ENCODE assay signal across 27 cellular contexts in genomic region chr1:4108341-4108740, GRCh38.
DNase-seq lines count a peak whose midpoint lies in the region; ATAC-seq and TF ChIP-seq lines count a peak whose summit lies in the region.
"Had no signal": no experiment of that assay in that cellular context is flagged by ENCODE, and none has a peak within 500 bp of the region (broad histone marks: within the 10 kb centered on the region; RNA-seq: fewer than 3 reads in every experiment).

No MANE protein-coding gene starts in this region.

- ATAC-seq in GM21526 (IDR thresholded peaks at IDR 0.05; ENCODE audit: low FRiP score, unreplicated experiment): no peak
- ATAC-seq in activated T-cell treated with anti-CD3 and anti-CD28 coated beads, Interleukin-2, amount 50 U/mL, for 4 hours: no peak
- ATAC-seq: activated CD4-positive, alpha-beta T cell treated with anti-CD3 and anti-CD28 coated beads for 36 hours; activated CD8-positive, alpha-beta T cell treated with anti-CD3 and anti-CD28 coated beads for 36 hours; activated T-helper 17 cell treated with anti-CD3 and anti-CD28 coated beads, Interleukin-2, amount 50 U/mL, for 72 hours; Panc1; stimulated activated effector memory CD8-positive, alpha-beta T cell treated with anti-CD3 and anti-CD28 coated beads, Interleukin-12 subunit alpha, Interleukin-12 subunit beta, amount 100 ng/mL, for 72 hours had no signal

- DNase-seq in Caco-2 (peak; percentile 5 to 43), LoVo (ENCODE audit: low spot score) (peak; percentile 1), islet precursor cell (peak; percentile 69), posterior vena cava (ENCODE audit: low spot score) (peak; percentile 73), inferior parietal cortex (ENCODE audit: extremely low spot score) (no peak), HEK293T (ENCODE audit: extremely low spot score) (no peak)
- no peak for DNase-seq in activated T-cell treated with anti-CD3 and anti-CD28 coated beads, Interleukin-2, amount 50 U/mL, for 4 hours
- DNase-seq: activated CD4-positive, alpha-beta T cell treated with anti-CD3 and anti-CD28 coated beads for 36 hours; activated CD8-positive, alpha-beta T cell treated with anti-CD3 and anti-CD28 coated beads for 36 hours; activated naive CD4-positive, alpha-beta T cell treated with anti-CD3 and anti-CD28 coated beads, Interleukin-2, amount 10 ng/mL, durations not matched to agents 7 days and 5 days; brain microvascular endothelial cell; COR-L47; GM23248; mammary epithelial cell; NCI-H1105 treated with DMSO at 0.1 percent for 48 hours; NCI-H2029; NCI-H524 treated with DMSO at 0.1 percent for 48 hours; SIG-M5; T-helper 9 cell; transverse colon had no signal

- no peaks in the 10 kb centered on the region for H3K4me1 Mint-ChIP-seq in Caco-2 (ENCODE audit: low read depth, unreplicated experiment)
- H3K4me1 Mint-ChIP-seq in activated T-cell treated with anti-CD3 and anti-CD28 coated beads, Interleukin-2, amount 50 U/mL, for 4 hours (ENCODE audit: low read depth): no peaks in the 10 kb centered on the region
- H3K4me1 Mint-ChIP-seq: activated CD4-positive, alpha-beta T cell treated with anti-CD3 and anti-CD28 coated beads for 36 hours; activated naive CD4-positive, alpha-beta T cell treated with anti-CD3 and anti-CD28 coated beads, Interleukin-2, amount 10 ng/mL, durations not matched to agents 7 days and 5 days; activated T-helper 17 cell treated with anti-CD3 and anti-CD28 coated beads, Interleukin-2, amount 50 U/mL, for 72 hours; stimulated activated effector memory CD8-positive, alpha-beta T cell treated with anti-CD3 and anti-CD28 coated beads, Interleukin-12 subunit alpha, Interleukin-12 subunit beta, amount 100 ng/mL, for 72 hours had no signal

- no peak overlapping the region for H3K27ac Mint-ChIP-seq in Caco-2 (ENCODE audit: unreplicated experiment)
- H3K27ac Mint-ChIP-seq: activated CD4-positive, alpha-beta T cell treated with anti-CD3 and anti-CD28 coated beads for 36 hours; activated CD8-positive, alpha-beta T cell treated with anti-CD3 and anti-CD28 coated beads for 36 hours; activated naive CD4-positive, alpha-beta T cell treated with anti-CD3 and anti-CD28 coated beads, Interleukin-2, amount 10 ng/mL, durations not matched to agents 7 days and 5 days; activated T-helper 17 cell treated with anti-CD3 and anti-CD28 coated beads, Interleukin-2, amount 50 U/mL, for 72 hours; progenitor cell of endocrine pancreas; stimulated activated effector memory CD8-positive, alpha-beta T cell treated with anti-CD3 and anti-CD28 coated beads, Interleukin-12 subunit alpha, Interleukin-12 subunit beta, amount 100 ng/mL, for 72 hours had no signal

- H3K4me3 Mint-ChIP-seq in Caco-2 (ENCODE audit: unreplicated experiment): no peak overlapping the region
- no peak overlapping the region for H3K4me3 Mint-ChIP-seq in activated T-cell treated with anti-CD3 and anti-CD28 coated beads, Interleukin-2, amount 50 U/mL, for 4 hours
- H3K4me3 Mint-ChIP-seq: activated CD4-positive, alpha-beta T cell treated with anti-CD3 and anti-CD28 coated beads for 36 hours; activated CD8-positive, alpha-beta T cell treated with anti-CD3 and anti-CD28 coated beads for 36 hours; activated naive CD4-positive, alpha-beta T cell treated with anti-CD3 and anti-CD28 coated beads, Interleukin-2, amount 10 ng/mL, durations not matched to agents 7 days and 5 days; activated T-helper 17 cell treated with anti-CD3 and anti-CD28 coated beads, Interleukin-2, amount 50 U/mL, for 72 hours; stimulated activated effector memory CD8-positive, alpha-beta T cell treated with anti-CD3 and anti-CD28 coated beads, Interleukin-12 subunit alpha, Interleukin-12 subunit beta, amount 100 ng/mL, for 72 hours had no signal

- peaks cover 5% of the 10 kb centered on the region for H3K27me3 Mint-ChIP-seq in Caco-2 (ENCODE audit: insufficient read depth, unreplicated experiment)
- H3K27me3 Mint-ChIP-seq in activated T-cell treated with anti-CD3 and anti-CD28 coated beads, Interleukin-2, amount 50 U/mL, for 4 hours (ENCODE audit: low read depth): peaks cover 4% of the 10 kb centered on the region
- H3K27me3 Mint-ChIP-seq: activated CD4-positive, alpha-beta T cell treated with anti-CD3 and anti-CD28 coated beads for 36 hours; activated naive CD4-positive, alpha-beta T cell treated with anti-CD3 and anti-CD28 coated beads, Interleukin-2, amount 10 ng/mL, durations not matched to agents 7 days and 5 days had no signal

- no peaks in the 10 kb centered on the region for H3K36me3 Mint-ChIP-seq in Caco-2 (ENCODE audit: insufficient read depth, unreplicated experiment)
- no peaks in the 10 kb centered on the region for H3K36me3 Mint-ChIP-seq in activated T-cell treated with anti-CD3 and anti-CD28 coated beads, Interleukin-2, amount 50 U/mL, for 4 hours (ENCODE audit: insufficient read depth)
- H3K36me3 Mint-ChIP-seq: activated naive CD4-positive, alpha-beta T cell treated with anti-CD3 and anti-CD28 coated beads, Interleukin-2, amount 10 ng/mL, durations not matched to agents 7 days and 5 days; stimulated activated effector memory CD8-positive, alpha-beta T cell treated with anti-CD3 and anti-CD28 coated beads, Interleukin-12 subunit alpha, Interleukin-12 subunit beta, amount 100 ng/mL, for 72 hours had no signal

- intact Hi-C loops in Caco-2 (cut with micrococcal nuclease; ENCODE audit: unreplicated experiment) (no loop called here), posterior vena cava (cut with DNase I) (no loop called here)

- no peaks in the 10 kb centered on the region for H3K9me3 ChIP-seq in Caco-2
- H3K9me3 ChIP-seq: transverse colon had no signal

- CTCF ChIA-PET in Caco-2 (lab: Charles Lee) (no interaction called here), HEK293T (lab: Yijun Ruan, JAX) (no interaction called here)

- H3K4me3 ChIP-seq in Caco-2 (ENCODE audit: low read depth, low read length): no peak overlapping the region
- H3K4me3 ChIP-seq: BLaER1 treated with 17β-estradiol and CSF1 and Interleukin-3, amounts not matched to agents 10 nM and 100 nM; dorsolateral prefrontal cortex; GM23248; transverse colon had no signal

- H3K4me1 ChIP-seq in Caco-2: no peaks in the 10 kb centered on the region
- H3K4me1 ChIP-seq: transverse colon had no signal

- no peaks in the 10 kb centered on the region for H3K9me3 Mint-ChIP-seq in Caco-2 (ENCODE audit: unreplicated experiment)
- no peaks in the 10 kb centered on the region for H3K9me3 Mint-ChIP-seq in activated T-cell treated with anti-CD3 and anti-CD28 coated beads, Interleukin-2, amount 50 U/mL, for 4 hours
- H3K9me3 Mint-ChIP-seq: activated CD8-positive, alpha-beta T cell treated with anti-CD3 and anti-CD28 coated beads for 36 hours; activated T-helper 17 cell treated with anti-CD3 and anti-CD28 coated beads, Interleukin-2, amount 50 U/mL, for 72 hours; stimulated activated effector memory CD8-positive, alpha-beta T cell treated with anti-CD3 and anti-CD28 coated beads, Interleukin-12 subunit alpha, Interleukin-12 subunit beta, amount 100 ng/mL, for 72 hours had no signal

- POLR2A ChIA-PET in Caco-2 (lab: Charles Lee): no interaction called here
- POLR2A ChIA-PET in HEK293T (lab: Yijun Ruan, JAX): no interaction called here

- TF ChIP-seq CTCF in Caco-2 (IDR thresholded peaks at IDR 0.05; ENCODE audit: insufficient read depth in 1 of 2, low read depth in 1 of 2, low read length in 1 of 2, severe bottlenecking in 1 of 2, unreplicated experiment in 1 of 2): no peak

- no TSS peak for BruUV-seq in Caco-2 (replicated peaks; lab: Mats Ljungman, UMichigan)

- H3K27me3 ChIP-seq in Caco-2 (replicated peaks; ENCODE audit: control insufficient read depth, insufficient read depth, low read length): no peaks in the 10 kb centered on the region
- H3K27me3 ChIP-seq: BLaER1 treated with 17β-estradiol and CSF1 and Interleukin-3, amounts not matched to agents 10 nM and 100 nM; brain microvascular endothelial cell; transverse colon had no signal

- H3K36me3 ChIP-seq in Caco-2 (ENCODE audit: control insufficient read depth, insufficient read depth, low read length): no peaks in the 10 kb centered on the region
- H3K36me3 ChIP-seq: BLaER1 treated with 17β-estradiol and CSF1 and Interleukin-3, amounts not matched to agents 10 nM and 100 nM; brain microvascular endothelial cell; transverse colon had no signal

TF ChIP-seq in HEK293T, 16 proteins besides CTCF, POLR2A, EP300 and RAD21:
- TF ChIP-seq FOXA1 (IDR thresholded peaks at IDR 0.05): no peak
- no peak for TF ChIP-seq SP1 (IDR thresholded peaks at IDR 0.05)
- TF ChIP-seq FOXK2 (IDR thresholded peaks at IDR 0.05): no peak
- TF ChIP-seq L3MBTL2 (conservative IDR thresholded peaks at IDR 0.05): no peak

Comparison
In these comparisons a context has a peak if more than half of its experiments do, and no peak if none do; other contexts are left out.
1. DNase-seq: peak in Caco-2 (2 of 2), LoVo (single experiment), islet precursor cell (single experiment) and posterior vena cava (single experiment); none in activated T-cell treated with anti-CD3 and anti-CD28 coated beads, Interleukin-2, amount 50 U/mL, for 4 hours (single experiment), inferior parietal cortex (single experiment) and HEK293T (single experiment).